In the genomic region with DNA sequence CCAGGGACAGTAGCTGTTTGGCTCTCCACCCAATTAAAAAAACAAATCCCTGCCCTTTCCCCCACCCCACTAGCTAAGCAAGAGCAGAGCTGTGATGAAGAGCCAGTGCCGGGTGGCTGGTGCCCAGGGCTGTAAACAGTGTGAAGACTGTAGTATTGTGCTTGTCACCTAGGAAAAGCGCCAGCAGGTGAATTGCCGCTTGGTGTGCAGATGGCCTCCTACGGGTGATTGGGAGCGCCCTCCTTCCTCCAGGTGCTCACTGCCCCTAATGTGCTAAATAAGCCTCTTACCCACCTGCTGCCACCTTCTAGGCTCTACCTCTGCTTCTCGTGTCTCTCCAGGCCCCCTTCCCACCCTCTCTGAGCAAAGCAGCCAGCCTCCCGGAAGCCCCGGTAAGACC, we compare ENCODE assay signal across 2 cellular contexts.
TF ChIP-seq lines count a peak whose summit lies in the region.

No MANE protein-coding gene starts in this region.

TF ChIP-seq in liver, 16 proteins besides CTCF, POLR2A, EP300 and RAD21:
- TF ChIP-seq HNF4A (conservative IDR thresholded peaks at IDR 0.05) (no peak), YY1 (IDR thresholded peaks at IDR 0.05) (no peak), EGR1 (IDR thresholded peaks at IDR 0.05; ENCODE audit: low read depth in 2 of 2) (no peak), GABPA (IDR thresholded peaks at IDR 0.05 in 1 of 2, conservative IDR thresholded peaks at IDR 0.05 in 1 of 2) (no peak), NR2F2 (IDR thresholded peaks at IDR 0.05) (no peak), RXRA (IDR thresholded peaks at IDR 0.05) (no peak), JUND (IDR thresholded peaks at IDR 0.05) (no peak), FOXA1 (IDR thresholded peaks at IDR 0.05) (no peak)
- TF ChIP-seq, protein P1, sequence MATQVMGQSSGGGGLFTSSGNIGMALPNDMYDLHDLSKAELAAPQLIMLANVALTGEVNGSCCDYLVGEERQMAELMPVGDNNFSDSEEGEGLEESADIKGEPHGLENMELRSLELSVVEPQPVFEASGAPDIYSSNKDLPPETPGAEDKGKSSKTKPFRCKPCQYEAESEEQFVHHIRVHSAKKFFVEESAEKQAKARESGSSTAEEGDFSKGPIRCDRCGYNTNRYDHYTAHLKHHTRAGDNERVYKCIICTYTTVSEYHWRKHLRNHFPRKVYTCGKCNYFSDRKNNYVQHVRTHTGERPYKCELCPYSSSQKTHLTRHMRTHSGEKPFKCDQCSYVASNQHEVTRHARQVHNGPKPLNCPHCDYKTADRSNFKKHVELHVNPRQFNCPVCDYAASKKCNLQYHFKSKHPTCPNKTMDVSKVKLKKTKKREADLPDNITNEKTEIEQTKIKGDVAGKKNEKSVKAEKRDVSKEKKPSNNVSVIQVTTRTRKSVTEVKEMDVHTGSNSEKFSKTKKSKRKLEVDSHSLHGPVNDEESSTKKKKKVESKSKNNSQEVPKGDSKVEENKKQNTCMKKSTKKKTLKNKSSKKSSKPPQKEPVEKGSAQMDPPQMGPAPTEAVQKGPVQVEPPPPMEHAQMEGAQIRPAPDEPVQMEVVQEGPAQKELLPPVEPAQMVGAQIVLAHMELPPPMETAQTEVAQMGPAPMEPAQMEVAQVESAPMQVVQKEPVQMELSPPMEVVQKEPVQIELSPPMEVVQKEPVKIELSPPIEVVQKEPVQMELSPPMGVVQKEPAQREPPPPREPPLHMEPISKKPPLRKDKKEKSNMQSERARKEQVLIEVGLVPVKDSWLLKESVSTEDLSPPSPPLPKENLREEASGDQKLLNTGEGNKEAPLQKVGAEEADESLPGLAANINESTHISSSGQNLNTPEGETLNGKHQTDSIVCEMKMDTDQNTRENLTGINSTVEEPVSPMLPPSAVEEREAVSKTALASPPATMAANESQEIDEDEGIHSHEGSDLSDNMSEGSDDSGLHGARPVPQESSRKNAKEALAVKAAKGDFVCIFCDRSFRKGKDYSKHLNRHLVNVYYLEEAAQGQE (IDR thresholded peaks at IDR 0.05) = no peak
- TF ChIP-seq, protein P2, sequence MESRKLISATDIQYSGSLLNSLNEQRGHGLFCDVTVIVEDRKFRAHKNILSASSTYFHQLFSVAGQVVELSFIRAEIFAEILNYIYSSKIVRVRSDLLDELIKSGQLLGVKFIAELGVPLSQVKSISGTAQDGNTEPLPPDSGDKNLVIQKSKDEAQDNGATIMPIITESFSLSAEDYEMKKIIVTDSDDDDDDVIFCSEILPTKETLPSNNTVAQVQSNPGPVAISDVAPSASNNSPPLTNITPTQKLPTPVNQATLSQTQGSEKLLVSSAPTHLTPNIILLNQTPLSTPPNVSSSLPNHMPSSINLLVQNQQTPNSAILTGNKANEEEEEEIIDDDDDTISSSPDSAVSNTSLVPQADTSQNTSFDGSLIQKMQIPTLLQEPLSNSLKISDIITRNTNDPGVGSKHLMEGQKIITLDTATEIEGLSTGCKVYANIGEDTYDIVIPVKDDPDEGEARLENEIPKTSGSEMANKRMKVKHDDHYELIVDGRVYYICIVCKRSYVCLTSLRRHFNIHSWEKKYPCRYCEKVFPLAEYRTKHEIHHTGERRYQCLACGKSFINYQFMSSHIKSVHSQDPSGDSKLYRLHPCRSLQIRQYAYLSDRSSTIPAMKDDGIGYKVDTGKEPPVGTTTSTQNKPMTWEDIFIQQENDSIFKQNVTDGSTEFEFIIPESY (IDR thresholded peaks at IDR 0.05) = no peak
- TF ChIP-seq, protein P3, sequence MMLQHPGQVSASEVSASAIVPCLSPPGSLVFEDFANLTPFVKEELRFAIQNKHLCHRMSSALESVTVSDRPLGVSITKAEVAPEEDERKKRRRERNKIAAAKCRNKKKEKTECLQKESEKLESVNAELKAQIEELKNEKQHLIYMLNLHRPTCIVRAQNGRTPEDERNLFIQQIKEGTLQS (IDR thresholded peaks at IDR 0.05) = no peak

TF ChIP-seq in HepG2, 621 proteins besides CTCF, POLR2A, EP300 and RAD21:
- TF ChIP-seq, protein P4, sequence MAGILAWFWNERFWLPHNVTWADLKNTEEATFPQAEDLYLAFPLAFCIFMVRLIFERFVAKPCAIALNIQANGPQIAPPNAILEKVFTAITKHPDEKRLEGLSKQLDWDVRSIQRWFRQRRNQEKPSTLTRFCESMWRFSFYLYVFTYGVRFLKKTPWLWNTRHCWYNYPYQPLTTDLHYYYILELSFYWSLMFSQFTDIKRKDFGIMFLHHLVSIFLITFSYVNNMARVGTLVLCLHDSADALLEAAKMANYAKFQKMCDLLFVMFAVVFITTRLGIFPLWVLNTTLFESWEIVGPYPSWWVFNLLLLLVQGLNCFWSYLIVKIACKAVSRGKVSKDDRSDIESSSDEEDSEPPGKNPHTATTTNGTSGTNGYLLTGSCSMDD (CRISPR knock-in tag; IDR thresholded peaks at IDR 0.05) = no peak
- TF ChIP-seq, protein P5, sequence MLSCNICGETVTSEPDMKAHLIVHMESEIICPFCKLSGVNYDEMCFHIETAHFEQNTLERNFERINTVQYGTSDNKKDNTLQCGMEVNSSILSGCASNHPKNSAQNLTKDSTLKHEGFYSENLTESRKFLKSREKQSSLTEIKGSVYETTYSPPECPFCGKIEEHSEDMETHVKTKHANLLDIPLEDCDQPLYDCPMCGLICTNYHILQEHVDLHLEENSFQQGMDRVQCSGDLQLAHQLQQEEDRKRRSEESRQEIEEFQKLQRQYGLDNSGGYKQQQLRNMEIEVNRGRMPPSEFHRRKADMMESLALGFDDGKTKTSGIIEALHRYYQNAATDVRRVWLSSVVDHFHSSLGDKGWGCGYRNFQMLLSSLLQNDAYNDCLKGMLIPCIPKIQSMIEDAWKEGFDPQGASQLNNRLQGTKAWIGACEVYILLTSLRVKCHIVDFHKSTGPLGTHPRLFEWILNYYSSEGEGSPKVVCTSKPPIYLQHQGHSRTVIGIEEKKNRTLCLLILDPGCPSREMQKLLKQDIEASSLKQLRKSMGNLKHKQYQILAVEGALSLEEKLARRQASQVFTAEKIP (CRISPR knock-in tag; IDR thresholded peaks at IDR 0.05; ENCODE audit: borderline replicate concordance) = no peak
- TF ChIP-seq ARNTL (CRISPR knock-in tag; IDR thresholded peaks at IDR 0.05) = no peak
- no peak for TF ChIP-seq SP5 (CRISPR knock-in tag; IDR thresholded peaks at IDR 0.05; ENCODE audit: borderline replicate concordance, low read depth)
TF ChIP-seq in HepG2: peak in this region for 0.
